ENCODE assay signal across 8 cellular contexts in the genomic region with DNA sequence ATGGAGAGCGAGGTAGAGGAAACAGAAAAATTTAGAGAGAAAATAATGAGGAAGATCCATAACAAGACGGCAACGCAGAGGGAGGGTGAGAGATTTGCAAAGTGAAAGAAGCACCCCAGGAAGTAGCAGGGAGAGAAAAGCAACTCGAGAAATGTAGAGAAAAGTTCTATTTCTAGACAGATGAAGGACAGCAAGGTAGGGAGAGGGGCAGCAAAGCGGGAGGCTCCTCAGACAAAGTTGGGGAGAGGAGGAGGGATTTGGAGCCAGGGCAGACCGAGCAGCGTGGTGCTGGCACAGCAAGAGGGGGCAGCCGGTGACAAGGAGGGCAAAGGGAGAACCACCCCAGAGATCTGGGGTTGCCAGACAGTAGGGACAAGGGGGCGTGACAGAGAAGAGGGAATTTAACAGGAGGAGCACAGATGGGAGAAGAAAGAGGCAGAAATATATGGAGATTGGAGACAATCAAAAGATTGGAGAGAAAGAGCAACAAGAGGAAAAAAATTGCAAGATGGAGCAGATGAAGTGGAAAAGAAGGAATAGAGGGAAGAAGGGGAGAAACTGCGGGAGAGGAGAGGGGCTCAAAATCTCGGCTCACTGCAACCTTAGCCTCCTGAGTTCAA.
DNase-seq lines count a peak whose midpoint lies in the region; ATAC-seq and TF ChIP-seq lines count a peak whose summit lies in the region.

No MANE protein-coding gene starts in this region.

- ATAC-seq in HG03175 (IDR thresholded peaks at IDR 0.05; ENCODE audit: unreplicated experiment) (peak; percentile 8), GM18498 (IDR thresholded peaks at IDR 0.05; ENCODE audit: unreplicated experiment) (no peak), HG02588 (IDR thresholded peaks at IDR 0.05; ENCODE audit: unreplicated experiment) (no peak), GM19463 (IDR thresholded peaks at IDR 0.05; ENCODE audit: unreplicated experiment) (no peak)

- peaks cover 14 to 17% of the 10 kb centered on the region in 2 experiments for H3K4me1 ChIP-seq in neutrophil (ENCODE audit: control insufficient read depth in 1 of 2, insufficient read depth in 1 of 2, low read depth in 1 of 2, low read length in 1 of 2)

- TF ChIP-seq CTCF in WERI-Rb-1 (IDR thresholded peaks at IDR 0.05; ENCODE audit: low read depth, low read length): no peak
- TF ChIP-seq CTCF in neutrophil (IDR thresholded peaks at IDR 0.05): no peak

- DNase-seq in D341Med (ENCODE audit: low spot score) (peak; percentile 59), WERI-Rb-1 (no peak), fibroblast of gingiva (ENCODE audit: low read depth) (peak; percentile 33)

- H3K27me3 ChIP-seq in WERI-Rb-1 (ENCODE audit: insufficient read depth, low read depth, severe bottlenecking) (no peaks in the 10 kb centered on the region), neutrophil (no peaks in the 10 kb centered on the region)

- H3K36me3 ChIP-seq in WERI-Rb-1: peaks cover 34% of the 10 kb centered on the region
- peaks cover 3% of the 10 kb centered on the region for H3K36me3 ChIP-seq in neutrophil

- H3K4me3 ChIP-seq in WERI-Rb-1 (ENCODE audit: low read depth, low read length): peak overlapping the region; percentile 91
- peak overlapping the region; percentile 75 to 96 for H3K4me3 ChIP-seq in neutrophil (ENCODE audit: low read depth in 1 of 2, low read length in 1 of 2)

- peak overlapping the region; percentile 97 for H3K27ac ChIP-seq in WERI-Rb-1
- peak overlapping the region; percentile 97 for H3K27ac ChIP-seq in neutrophil

- H3K9me3 ChIP-seq in WERI-Rb-1 (ENCODE audit: severe bottlenecking) (peaks cover 2% of the 10 kb centered on the region), neutrophil (no peaks in the 10 kb centered on the region)
